In the genomic region with DNA sequence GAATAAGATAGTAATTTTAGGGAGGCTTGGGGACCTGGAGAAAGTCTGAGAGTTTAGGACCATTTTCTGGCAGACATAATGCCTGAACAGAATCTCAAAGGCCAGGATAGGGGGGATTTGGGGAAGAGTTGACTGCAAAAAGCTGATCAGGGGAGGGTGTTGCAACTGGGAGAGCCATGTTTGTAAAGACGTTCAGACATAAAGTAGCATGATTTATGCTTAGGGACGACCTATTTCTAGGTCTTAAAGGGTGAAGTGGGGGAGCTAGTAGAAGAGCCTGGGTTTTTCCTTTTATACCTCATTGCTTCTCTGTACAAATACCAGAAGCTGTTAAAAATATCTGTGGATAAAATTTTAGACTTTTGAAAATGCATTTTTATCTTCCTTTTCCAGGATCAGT, we compare ENCODE assay signal across 15 cellular contexts. TPM values are rescaled to one million over a fixed set of nuclear protein-coding genes. Genes with fewer than 3 reads are reported as not detected.
A peak's percentile ranks its signal among the peaks of the same experiment; 100 is the strongest.
DNase-seq lines count a peak whose midpoint lies in the region; ATAC-seq, FAIRE-seq and TF ChIP-seq lines count a peak whose summit lies in the region.
"Had no signal": no experiment of that assay in that cellular context is flagged by ENCODE, and none has a peak within 500 bp of the region (broad histone marks: within the 10 kb centered on the region; RNA-seq: fewer than 3 reads in every experiment).

No MANE protein-coding gene starts in this region.

- no peaks in the 10 kb centered on the region for H3K9me3 ChIP-seq in liver (ENCODE audit: control insufficient read depth in 4 of 4, low read length in 3 of 4)
- H3K9me3 ChIP-seq in HepG2 (ENCODE audit: low read length), result no peaks in the 10 kb centered on the region
- H3K9me3 ChIP-seq in endodermal cell (ENCODE audit: control insufficient read depth, low read length), result peaks cover 13% of the 10 kb centered on the region
- no peaks in the 10 kb centered on the region for H3K9me3 ChIP-seq in upper lobe of left lung
- H3K9me3 ChIP-seq: Caco-2 had no signal

- H3K4me3 Mint-ChIP-seq in endodermal cell (no peak overlapping the region), mesothelial cell of epicardium (no peak overlapping the region)
- H3K4me3 Mint-ChIP-seq: CD14-positive monocyte; CD8-positive, alpha-beta T cell had no signal

- CTCF ChIA-PET in HepG2 (lab: Yijun Ruan, JAX; ENCODE audit: low intra/inter-chr PET ratio, low total read pairs), result no interaction called here

- POLR2A ChIA-PET in HepG2 (lab: Yijun Ruan, JAX), result no interaction called here

- peak overlapping the region in 1 of 2 donors; percentile 27 for H3K27ac ChIP-seq in liver (ENCODE audit: low read depth in 1 of 2, low read length in 2 of 2)
- H3K27ac ChIP-seq in HepG2 (ENCODE audit: extremely low read length, insufficient read depth, low read length), result no peak overlapping the region
- H3K27ac ChIP-seq in endodermal cell (ENCODE audit: low read depth, low read length), result no peak overlapping the region
- no peak overlapping the region for H3K27ac ChIP-seq in upper lobe of left lung
- H3K27ac ChIP-seq: 22Rv1 had no signal

- ATAC-seq in HepG2 (no peak), upper lobe of left lung (ENCODE audit: low FRiP score in 2 of 2) (no peak), GM18517 (IDR thresholded peaks at IDR 0.05; ENCODE audit: unreplicated experiment) (no peak), HG02870 (IDR thresholded peaks at IDR 0.05; ENCODE audit: unreplicated experiment) (no peak)
- ATAC-seq: CD8-positive, alpha-beta T cell; HCT116 had no signal

- no peaks in the 10 kb centered on the region for H4K20me1 ChIP-seq in HepG2 (ENCODE audit: insufficient read depth, low read length)

- WGBS in liver, result 37% methylated on average over 2 of the region's 2 CpGs
- 96% methylated on average over 2 of the region's 2 CpGs for WGBS in HepG2 (ENCODE audit: low lambda C conversion rate)
- 83 to 87% methylated on average over 2 of the region's 2 CpGs for WGBS in endodermal cell (ENCODE audit: insufficient coverage in 1 of 2, insufficient read length in 1 of 2), 2 experiments
- 61 to 66% methylated on average over 2 of the region's 2 CpGs for WGBS in upper lobe of left lung, 2 donors

- H3K4me1 ChIP-seq in liver (ENCODE audit: control insufficient read depth in 4 of 4, insufficient read depth in 4 of 4, low read length in 3 of 4) (peaks cover 3 to 15% (median 4%) of the 10 kb centered on the region in 4 donors), HepG2 (ENCODE audit: insufficient read depth, low read length) (no peaks in the 10 kb centered on the region), endodermal cell (ENCODE audit: control insufficient read depth, insufficient read depth, low read length) (no peaks in the 10 kb centered on the region), upper lobe of left lung (peaks cover 0 to 3% (median 0%) of the 10 kb centered on the region in 4 donors)
- H3K4me1 ChIP-seq: Caco-2 had no signal

- H3K27me3 Mint-ChIP-seq in endodermal cell (ENCODE audit: insufficient read depth) (no peaks in the 10 kb centered on the region), mesothelial cell of epicardium (ENCODE audit: low read depth) (no peaks in the 10 kb centered on the region)

- FAIRE-seq in HepG2 (lab: Jason Lieb, UNC), result no peak

- TF ChIP-seq RAD21 in liver (IDR thresholded peaks at IDR 0.05) (no peak), HepG2 (CRISPR knock-in tag; IDR thresholded peaks at IDR 0.05) (no peak)

- H2AFZ ChIP-seq in HepG2 (ENCODE audit: low read length), result no peak overlapping the region

- H3K4me3 ChIP-seq in liver (ENCODE audit: low read depth in 1 of 3, low read length in 3 of 3) (peak overlapping the region in 2 of 3 donors; percentile 27 to 36), HepG2 (replicated peaks in 1 of 3; ENCODE audit: insufficient read depth in 1 of 3, low read depth in 2 of 3, low read length in 3 of 3) (no peak overlapping the region), endodermal cell (ENCODE audit: low read length) (no peak overlapping the region), upper lobe of left lung (no peak overlapping the region)

- H3K36me3 Mint-ChIP-seq in endodermal cell (ENCODE audit: low read depth) (peaks cover 47% of the 10 kb centered on the region), mesothelial cell of epicardium (peaks cover 7% of the 10 kb centered on the region)
- H3K36me3 Mint-ChIP-seq: CD8-positive, alpha-beta T cell had no signal

- no peaks in the 10 kb centered on the region for H3K27me3 ChIP-seq in liver (ENCODE audit: control insufficient read depth in 4 of 4, insufficient read depth in 4 of 4, low read length in 3 of 4)
- no peaks in the 10 kb centered on the region for H3K27me3 ChIP-seq in HepG2 (ENCODE audit: control insufficient read depth in 1 of 2, insufficient read depth in 2 of 2, low read length in 2 of 2)
- no peaks in the 10 kb centered on the region for H3K27me3 ChIP-seq in endodermal cell (ENCODE audit: control insufficient read depth, insufficient read depth, low read length, poor library complexity, severe bottlenecking)
- no peaks in the 10 kb centered on the region for H3K27me3 ChIP-seq in upper lobe of left lung

- H3K27ac Mint-ChIP-seq in endodermal cell (peak overlapping the region; percentile 14), mesothelial cell of epicardium (peak overlapping the region; percentile 49)
- H3K27ac Mint-ChIP-seq: CD14-positive monocyte; CD8-positive, alpha-beta T cell had no signal

- TF ChIP-seq CTCF in liver (IDR thresholded peaks at IDR 0.05; ENCODE audit: low read depth, low read length, missing input control) (no peak), HepG2 (CRISPR knock-in tag; IDR thresholded peaks at IDR 0.05) (no peak), endodermal cell (conservative IDR thresholded peaks at IDR 0.05) (no peak), mesothelial cell of epicardium (IDR thresholded peaks at IDR 0.05; ENCODE audit: unreplicated experiment) (no peak), upper lobe of left lung (IDR thresholded peaks at IDR 0.05) (no peak)

- H3K9ac ChIP-seq in liver (ENCODE audit: low read depth in 1 of 2, low read length in 2 of 2) (no peak overlapping the region), HepG2 (ENCODE audit: insufficient read depth, low read depth, low read length) (no peak overlapping the region), endodermal cell (ENCODE audit: extremely low read depth, low read length, poor library complexity, severe bottlenecking) (no peak overlapping the region)

- in situ Hi-C loops in HepG2 (cut with HindIII; ENCODE audit: extremely low pct_ligation_motif_present, low pct_unique_long_range_greater_than_20kb), result no loop called here

- TF ChIP-seq POLR2A in HepG2 (IDR thresholded peaks at IDR 0.05; ENCODE audit: insufficient read depth in 1 of 2, low read depth in 2 of 2, low read length in 2 of 2), result no peak
- TF ChIP-seq POLR2A in upper lobe of left lung (IDR thresholded peaks at IDR 0.05), result no peak

- H3K36me3 ChIP-seq in liver (ENCODE audit: control insufficient read depth in 4 of 4, insufficient read depth in 3 of 4, low read depth in 1 of 4, low read length in 3 of 4) (no peaks in the 10 kb centered on the region), HepG2 (replicated peaks in 1 of 2; ENCODE audit: control insufficient read depth in 1 of 2, insufficient read depth in 2 of 2, low read length in 2 of 2) (peaks cover 2 to 7% of the 10 kb centered on the region in 2 experiments; a peak in 4 of 5 replicates), endodermal cell (ENCODE audit: control insufficient read depth, insufficient read depth, low read length) (peaks cover 59% of the 10 kb centered on the region), upper lobe of left lung (peaks cover 0 to 7% (median 0%) of the 10 kb centered on the region in 4 donors)

- peaks cover 39% of the 10 kb centered on the region for H3K79me2 ChIP-seq in HepG2 (ENCODE audit: insufficient read depth, low read length)

- intact Hi-C loops in HepG2 (cut with micrococcal nuclease; ENCODE audit: unreplicated experiment), result no loop called here

- TF ChIP-seq EP300 in HepG2 (IDR thresholded peaks at IDR 0.05; ENCODE audit: low read depth in 2 of 2, low read length in 2 of 2) (no peak), HepG2 (CRISPR knock-in tag; IDR thresholded peaks at IDR 0.05; ENCODE audit: borderline replicate concordance) (no peak), upper lobe of left lung (IDR thresholded peaks at IDR 0.05) (no peak)

- DNase-seq in HepG2 (ENCODE audit: low spot score) (no peak), endodermal cell (no peak), mesothelial cell of epicardium (ENCODE audit: low spot score in 2 of 2, unreplicated experiment in 2 of 2) (no peak), upper lobe of left lung (no peak)
- DNase-seq in activated CD4-positive, CD25-positive, alpha-beta regulatory T cell treated with anti-CD3 and anti-CD28 coated beads, Interleukin-2, amount 50 U/mL, for 72 hours, result no peak
- DNase-seq: Caco-2; CD8-positive, alpha-beta T cell; DMS53; GF-D8 had no signal

- H3K4me1 Mint-ChIP-seq in endodermal cell (peaks cover 22% of the 10 kb centered on the region), mesothelial cell of epicardium (peaks cover 33% of the 10 kb centered on the region)
- H3K4me1 Mint-ChIP-seq: CD14-positive monocyte had no signal

- H3K9me3 Mint-ChIP-seq in endodermal cell, result peaks cover 8% of the 10 kb centered on the region
- H3K9me3 Mint-ChIP-seq in mesothelial cell of epicardium, result no peaks in the 10 kb centered on the region
- H3K9me3 Mint-ChIP-seq: CD8-positive, alpha-beta T cell had no signal

- H3K4me2 ChIP-seq in HepG2 (ENCODE audit: low read depth, low read length), result no peak overlapping the region

- BruUV-seq in HepG2 (replicated peaks; lab: Mats Ljungman, UMichigan), result no TSS peak

RNA-seq across cellular contexts. Expression of a gene that starts 51.2 kb away (rescaled TPM):
- total RNA-seq in liver (10 to 100 TPM; 10.6 to 13.5 TPM), HepG2 (2016; rRNA removed; fragmentation: Illumina TruSeq; extraction: Trizol) (27.1 and 41.3 TPM in 2 replicates), endodermal cell (100 to 1,000 TPM in 1 of 2 donors, 10 to 100 TPM in 1; 96.8 to 107 TPM), mesothelial cell of epicardium (71.5 to 74.5 TPM (median 73.7 TPM) in 3 replicates), upper lobe of left lung (10 to 100 TPM; 28.5 to 84.0 (median 34.0) TPM)
- polyA plus RNA-seq in liver (1 to 10 TPM; 5.3 to 7.1 TPM), HepG2 (2011; rRNA removed) (21.6 and 24.1 TPM in 2 replicates)
- 2.3 and 3.3 TPM in 2 replicates for total RNA-seq in HepG2 (2016; cell fraction: cytosol; rRNA removed; fragmentation: Illumina TruSeq; extraction: Trizol; ENCODE audit: low read depth)
- 27.1 and 40.1 TPM in 2 replicates for total RNA-seq in HepG2 (2016; cell fraction: insoluble cytoplasmic fraction; rRNA removed; fragmentation: Illumina TruSeq; extraction: Trizol)
- 10.8 and 11.9 TPM in 2 replicates for total RNA-seq in HepG2 (2016; cell fraction: membrane; rRNA removed; fragmentation: Illumina TruSeq; extraction: Trizol)
- total RNA-seq in HepG2 (2016; cell fraction: nucleus; rRNA removed; fragmentation: Illumina TruSeq; extraction: Trizol), result 28.0 and 31.5 TPM in 2 replicates
- 10.5 and 18.1 TPM in 2 replicates for polyA plus RNA-seq in HepG2 (2011; cell fraction: cytosol; rRNA removed)
- polyA plus RNA-seq in HepG2 (2011; cell fraction: nucleus; rRNA removed), result 12.7 and 16.6 TPM in 2 replicates
- polyA plus RNA-seq in HepG2 (2012), result 28.0 and 34.5 TPM in 2 replicates
- 1.2 and 1.5 TPM in 2 replicates for polyA plus RNA-seq in HepG2 (2016; cell fraction: cytosol; fragmentation: Illumina TruSeq; extraction: Trizol; ENCODE audit: low read depth)
- 31.4 and 32.8 TPM in 2 replicates for polyA plus RNA-seq in HepG2 (2016; cell fraction: insoluble cytoplasmic fraction; fragmentation: Illumina TruSeq; extraction: Trizol; ENCODE audit: low read depth)
- polyA plus RNA-seq in HepG2 (2016; cell fraction: membrane; fragmentation: Illumina TruSeq; extraction: Trizol; ENCODE audit: low read depth), result 5.1 and 5.4 TPM in 2 replicates
- polyA plus RNA-seq in HepG2 (2016; cell fraction: nucleus; fragmentation: Illumina TruSeq; extraction: Trizol; ENCODE audit: insufficient read depth, low read depth), result 22.9 and 23.6 TPM in 2 replicates
- polyA minus RNA-seq in HepG2 (2011; rRNA and poly(A)+ RNA removed; ENCODE audit: low replicate concordance), result 8.9 and 25.8 TPM in 2 replicates
- 21.8 and 28.5 TPM in 2 replicates for polyA minus RNA-seq in HepG2 (2011; cell fraction: cytosol; rRNA and poly(A)+ RNA removed)
- 101 and 102 TPM in 2 replicates for polyA minus RNA-seq in HepG2 (2011; cell fraction: nucleus; rRNA and poly(A)+ RNA removed)
- 106 TPM for polyA plus RNA-seq in endodermal cell (2013, experiment 1 of 2)
- 106 TPM for polyA plus RNA-seq in endodermal cell (2013, experiment 2 of 2)

Comparison
In these comparisons a context has a peak if more than half of its experiments do, and no peak if none do; other contexts are left out.
1. H3K4me3 ChIP-seq: peak in liver (2 of 3); none in HepG2 (0 of 3), endodermal cell (single experiment) and upper lobe of left lung (0 of 4).